In the genomic region with DNA sequence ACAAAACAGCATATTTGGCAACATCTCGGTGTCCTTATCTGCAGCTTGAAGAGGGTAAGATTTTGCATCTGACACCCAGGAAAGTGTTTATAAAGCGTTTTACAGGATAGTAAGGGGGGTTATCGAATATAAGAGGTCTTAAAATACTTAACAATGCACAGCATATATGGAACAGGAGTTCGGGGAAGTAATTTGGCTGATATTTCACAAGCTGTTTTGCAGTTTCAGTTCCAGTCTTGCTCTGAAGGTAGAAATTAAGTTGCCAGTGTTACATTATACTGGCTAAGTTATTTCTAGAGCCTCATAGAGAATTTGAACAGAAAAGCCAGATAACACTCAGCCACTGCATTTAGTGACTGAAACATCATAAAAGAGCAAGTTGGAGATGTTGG, we compare ENCODE assay signal across 1 cellular context.
TF ChIP-seq lines count a peak whose summit lies in the region.

No MANE protein-coding gene starts in this region.

TF ChIP-seq in SK-N-SH treated with all-trans-retinoic acid at 6 μM for 48 hours, 23 proteins besides CTCF, POLR2A, EP300 and RAD21 (continued from another document):
- no peak for TF ChIP-seq TOX (CRISPR knock-in tag; IDR thresholded peaks at IDR 0.05; ENCODE audit: borderline replicate concordance)
- TF ChIP-seq, protein P1, sequence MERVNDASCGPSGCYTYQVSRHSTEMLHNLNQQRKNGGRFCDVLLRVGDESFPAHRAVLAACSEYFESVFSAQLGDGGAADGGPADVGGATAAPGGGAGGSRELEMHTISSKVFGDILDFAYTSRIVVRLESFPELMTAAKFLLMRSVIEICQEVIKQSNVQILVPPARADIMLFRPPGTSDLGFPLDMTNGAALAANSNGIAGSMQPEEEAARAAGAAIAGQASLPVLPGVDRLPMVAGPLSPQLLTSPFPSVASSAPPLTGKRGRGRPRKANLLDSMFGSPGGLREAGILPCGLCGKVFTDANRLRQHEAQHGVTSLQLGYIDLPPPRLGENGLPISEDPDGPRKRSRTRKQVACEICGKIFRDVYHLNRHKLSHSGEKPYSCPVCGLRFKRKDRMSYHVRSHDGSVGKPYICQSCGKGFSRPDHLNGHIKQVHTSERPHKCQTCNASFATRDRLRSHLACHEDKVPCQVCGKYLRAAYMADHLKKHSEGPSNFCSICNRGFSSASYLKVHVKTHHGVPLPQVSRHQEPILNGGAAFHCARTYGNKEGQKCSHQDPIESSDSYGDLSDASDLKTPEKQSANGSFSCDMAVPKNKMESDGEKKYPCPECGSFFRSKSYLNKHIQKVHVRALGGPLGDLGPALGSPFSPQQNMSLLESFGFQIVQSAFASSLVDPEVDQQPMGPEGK (CRISPR knock-in tag; IDR thresholded peaks at IDR 0.05; ENCODE audit: borderline replicate concordance), result no peak
- no peak for TF ChIP-seq GLIS3 (CRISPR knock-in tag; IDR thresholded peaks at IDR 0.05)
- TF ChIP-seq, protein P2, sequence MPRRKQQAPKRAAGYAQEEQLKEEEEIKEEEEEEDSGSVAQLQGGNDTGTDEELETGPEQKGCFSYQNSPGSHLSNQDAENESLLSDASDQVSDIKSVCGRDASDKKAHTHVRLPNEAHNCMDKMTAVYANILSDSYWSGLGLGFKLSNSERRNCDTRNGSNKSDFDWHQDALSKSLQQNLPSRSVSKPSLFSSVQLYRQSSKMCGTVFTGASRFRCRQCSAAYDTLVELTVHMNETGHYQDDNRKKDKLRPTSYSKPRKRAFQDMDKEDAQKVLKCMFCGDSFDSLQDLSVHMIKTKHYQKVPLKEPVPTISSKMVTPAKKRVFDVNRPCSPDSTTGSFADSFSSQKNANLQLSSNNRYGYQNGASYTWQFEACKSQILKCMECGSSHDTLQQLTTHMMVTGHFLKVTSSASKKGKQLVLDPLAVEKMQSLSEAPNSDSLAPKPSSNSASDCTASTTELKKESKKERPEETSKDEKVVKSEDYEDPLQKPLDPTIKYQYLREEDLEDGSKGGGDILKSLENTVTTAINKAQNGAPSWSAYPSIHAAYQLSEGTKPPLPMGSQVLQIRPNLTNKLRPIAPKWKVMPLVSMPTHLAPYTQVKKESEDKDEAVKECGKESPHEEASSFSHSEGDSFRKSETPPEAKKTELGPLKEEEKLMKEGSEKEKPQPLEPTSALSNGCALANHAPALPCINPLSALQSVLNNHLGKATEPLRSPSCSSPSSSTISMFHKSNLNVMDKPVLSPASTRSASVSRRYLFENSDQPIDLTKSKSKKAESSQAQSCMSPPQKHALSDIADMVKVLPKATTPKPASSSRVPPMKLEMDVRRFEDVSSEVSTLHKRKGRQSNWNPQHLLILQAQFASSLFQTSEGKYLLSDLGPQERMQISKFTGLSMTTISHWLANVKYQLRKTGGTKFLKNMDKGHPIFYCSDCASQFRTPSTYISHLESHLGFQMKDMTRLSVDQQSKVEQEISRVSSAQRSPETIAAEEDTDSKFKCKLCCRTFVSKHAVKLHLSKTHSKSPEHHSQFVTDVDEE (CRISPR knock-in tag; IDR thresholded peaks at IDR 0.05), result no peak
- no peak for TF ChIP-seq ESRRG (CRISPR knock-in tag; IDR thresholded peaks at IDR 0.05)
- TF ChIP-seq ZFP30 (CRISPR knock-in tag; IDR thresholded peaks at IDR 0.05), result no peak
- no peak for TF ChIP-seq OSR1 (CRISPR knock-in tag; IDR thresholded peaks at IDR 0.05)
- no peak for TF ChIP-seq ZNF70 (CRISPR knock-in tag; IDR thresholded peaks at IDR 0.05)
